Comparison of ENCODE assay signal across 1 cellular context in genomic region chr17:69305177-69305576, GRCh38.
A peak's percentile ranks its signal among the peaks of the same experiment; 100 is the strongest.
TF ChIP-seq lines count a peak whose summit lies in the region.

No MANE protein-coding gene starts in this region.

TF ChIP-seq in HEK293, 187 proteins besides CTCF, POLR2A, EP300 and RAD21 (continued from another document):
- peak; percentile 55 for TF ChIP-seq ATF2 (tag by site-specific recombination; IDR thresholded peaks at IDR 0.05; ENCODE audit: low read depth)
- TF ChIP-seq ZNF394 (tag by site-specific recombination; IDR thresholded peaks at IDR 0.05; ENCODE audit: borderline replicate concordance), result no peak
- no peak for TF ChIP-seq ZNF2 (tag by site-specific recombination; IDR thresholded peaks at IDR 0.05)
